In the genomic region with DNA sequence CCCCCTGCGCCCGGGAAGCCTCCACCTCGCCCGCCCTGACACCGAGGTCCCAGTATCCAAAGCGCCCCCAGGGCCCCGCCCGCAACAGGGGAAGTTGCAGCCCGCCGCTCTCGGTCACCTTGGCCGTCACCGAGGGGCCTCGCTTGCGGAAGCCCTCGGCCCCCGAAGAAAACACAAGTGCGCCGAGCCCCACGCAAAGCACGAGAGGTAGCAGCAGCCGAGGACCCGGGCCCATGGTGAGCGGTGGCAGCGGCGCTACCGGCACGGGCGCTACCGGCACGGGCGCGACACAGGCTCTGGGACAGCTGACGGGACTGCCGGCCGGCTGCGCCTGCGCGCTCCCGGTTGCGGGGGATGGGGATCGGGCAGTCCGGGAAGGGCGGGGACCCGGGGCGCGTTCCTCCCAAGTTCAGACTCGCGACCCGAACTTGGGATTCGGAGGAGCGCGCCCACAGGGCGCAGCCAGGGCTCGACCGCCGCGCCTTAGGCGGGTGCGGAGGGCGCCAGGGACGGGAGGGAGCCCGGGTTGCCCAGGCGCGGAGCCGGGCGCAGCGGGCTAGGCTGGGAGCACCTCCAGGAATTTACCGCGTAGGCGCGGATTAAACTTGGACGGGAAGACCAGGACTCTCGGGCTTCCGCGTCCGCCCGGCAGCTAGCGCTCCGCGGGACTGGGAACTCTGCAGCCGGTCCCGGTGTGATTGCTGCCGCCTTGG, we compare ENCODE assay signal across 1 cellular context.
TF ChIP-seq lines count a peak whose summit lies in the region.

A gene (minus strand): TSS at position 335 of the 713 bp plus-strand sequence. CDS start 100 bp downstream, at position 235.

TF ChIP-seq in K562, 482 proteins besides CTCF, POLR2A, EP300 and RAD21 (continued from another document):
- TF ChIP-seq, protein P1, sequence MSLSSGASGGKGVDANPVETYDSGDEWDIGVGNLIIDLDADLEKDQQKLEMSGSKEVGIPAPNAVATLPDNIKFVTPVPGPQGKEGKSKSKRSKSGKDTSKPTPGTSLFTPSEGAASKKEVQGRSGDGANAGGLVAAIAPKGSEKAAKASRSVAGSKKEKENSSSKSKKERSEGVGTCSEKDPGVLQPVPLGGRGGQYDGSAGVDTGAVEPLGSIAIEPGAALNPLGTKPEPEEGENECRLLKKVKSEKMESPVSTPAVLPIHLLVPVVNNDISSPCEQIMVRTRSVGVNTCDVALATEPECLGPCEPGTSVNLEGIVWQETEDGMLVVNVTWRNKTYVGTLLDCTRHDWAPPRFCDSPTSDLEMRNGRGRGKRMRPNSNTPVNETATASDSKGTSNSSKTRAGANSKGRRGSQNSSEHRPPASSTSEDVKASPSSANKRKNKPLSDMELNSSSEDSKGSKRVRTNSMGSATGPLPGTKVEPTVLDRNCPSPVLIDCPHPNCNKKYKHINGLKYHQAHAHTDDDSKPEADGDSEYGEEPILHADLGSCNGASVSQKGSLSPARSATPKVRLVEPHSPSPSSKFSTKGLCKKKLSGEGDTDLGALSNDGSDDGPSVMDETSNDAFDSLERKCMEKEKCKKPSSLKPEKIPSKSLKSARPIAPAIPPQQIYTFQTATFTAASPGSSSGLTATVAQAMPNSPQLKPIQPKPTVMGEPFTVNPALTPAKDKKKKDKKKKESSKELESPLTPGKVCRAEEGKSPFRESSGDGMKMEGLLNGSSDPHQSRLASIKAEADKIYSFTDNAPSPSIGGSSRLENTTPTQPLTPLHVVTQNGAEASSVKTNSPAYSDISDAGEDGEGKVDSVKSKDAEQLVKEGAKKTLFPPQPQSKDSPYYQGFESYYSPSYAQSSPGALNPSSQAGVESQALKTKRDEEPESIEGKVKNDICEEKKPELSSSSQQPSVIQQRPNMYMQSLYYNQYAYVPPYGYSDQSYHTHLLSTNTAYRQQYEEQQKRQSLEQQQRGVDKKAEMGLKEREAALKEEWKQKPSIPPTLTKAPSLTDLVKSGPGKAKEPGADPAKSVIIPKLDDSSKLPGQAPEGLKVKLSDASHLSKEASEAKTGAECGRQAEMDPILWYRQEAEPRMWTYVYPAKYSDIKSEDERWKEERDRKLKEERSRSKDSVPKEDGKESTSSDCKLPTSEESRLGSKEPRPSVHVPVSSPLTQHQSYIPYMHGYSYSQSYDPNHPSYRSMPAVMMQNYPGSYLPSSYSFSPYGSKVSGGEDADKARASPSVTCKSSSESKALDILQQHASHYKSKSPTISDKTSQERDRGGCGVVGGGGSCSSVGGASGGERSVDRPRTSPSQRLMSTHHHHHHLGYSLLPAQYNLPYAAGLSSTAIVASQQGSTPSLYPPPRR (CRISPR knock-in tag; IDR thresholded peaks at IDR 0.05; ENCODE audit: borderline replicate concordance) = no peak
- TF ChIP-seq, protein P2, sequence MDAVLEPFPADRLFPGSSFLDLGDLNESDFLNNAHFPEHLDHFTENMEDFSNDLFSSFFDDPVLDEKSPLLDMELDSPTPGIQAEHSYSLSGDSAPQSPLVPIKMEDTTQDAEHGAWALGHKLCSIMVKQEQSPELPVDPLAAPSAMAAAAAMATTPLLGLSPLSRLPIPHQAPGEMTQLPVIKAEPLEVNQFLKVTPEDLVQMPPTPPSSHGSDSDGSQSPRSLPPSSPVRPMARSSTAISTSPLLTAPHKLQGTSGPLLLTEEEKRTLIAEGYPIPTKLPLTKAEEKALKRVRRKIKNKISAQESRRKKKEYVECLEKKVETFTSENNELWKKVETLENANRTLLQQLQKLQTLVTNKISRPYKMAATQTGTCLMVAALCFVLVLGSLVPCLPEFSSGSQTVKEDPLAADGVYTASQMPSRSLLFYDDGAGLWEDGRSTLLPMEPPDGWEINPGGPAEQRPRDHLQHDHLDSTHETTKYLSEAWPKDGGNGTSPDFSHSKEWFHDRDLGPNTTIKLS (IDR thresholded peaks at IDR 0.05; ENCODE audit: borderline replicate concordance, low read depth) = no peak
- TF ChIP-seq TCF7L2 (IDR thresholded peaks at IDR 0.05; ENCODE audit: low read depth, low read length) (no peak), RFX1 (IDR thresholded peaks at IDR 0.05) (no peak), ZNF263 (CRISPR knock-in tag; IDR thresholded peaks at IDR 0.05; ENCODE audit: borderline replicate concordance) (no peak), ZEB2 (IDR thresholded peaks at IDR 0.05) (no peak), ELF1 (tag; IDR thresholded peaks at IDR 0.05) (peak; percentile 36; the same call in 1 of the 2 replicates), MTA1 (IDR thresholded peaks at IDR 0.05; ENCODE audit: borderline replicate concordance) (no peak), SMARCA4 (IDR thresholded peaks at IDR 0.05) (no peak), KHSRP (IDR thresholded peaks at IDR 0.05) (no peak), ZNF124 (CRISPR knock-in tag; IDR thresholded peaks at IDR 0.05) (no peak), ZNF780A (CRISPR knock-in tag; IDR thresholded peaks at IDR 0.05) (no peak), DNMT1 (IDR thresholded peaks at IDR 0.05) (no peak), NBN (IDR thresholded peaks at IDR 0.05; ENCODE audit: low read depth) (no peak), C11orf30 (IDR thresholded peaks at IDR 0.05; ENCODE audit: low read depth) (no peak), ZNF561 (CRISPR knock-in tag; conservative IDR thresholded peaks at IDR 0.05) (no peak), SMARCB1 (IDR thresholded peaks at IDR 0.05; ENCODE audit: insufficient read length, low read depth) (no peak), TCF7 (IDR thresholded peaks at IDR 0.05; ENCODE audit: borderline replicate concordance) (no peak), ESRRA (IDR thresholded peaks at IDR 0.05; ENCODE audit: borderline replicate concordance, low read depth) (peak; percentile 86), HOXB6 (CRISPR knock-in tag; IDR thresholded peaks at IDR 0.05; ENCODE audit: borderline replicate concordance) (no peak), CAMTA2 (CRISPR knock-in tag; conservative IDR thresholded peaks at IDR 0.05) (no peak), STAT5B (CRISPR knock-in tag; IDR thresholded peaks at IDR 0.05) (no peak), CHD1 (IDR thresholded peaks at IDR 0.05; ENCODE audit: low read length) (no peak), U2AF2 (optimal IDR thresholded peaks at IDR 0.05; ENCODE audit: low read depth, low read length) (no peak), CXXC5 (CRISPR knock-in tag; IDR thresholded peaks at IDR 0.05) (peak; percentile 57), SMAD2 (IDR thresholded peaks at IDR 0.05; ENCODE audit: low read depth, low read length) (no peak), ZKSCAN1 (IDR thresholded peaks at IDR 0.05; ENCODE audit: low read depth, low read length) (no peak), GTF2F1 (IDR thresholded peaks at IDR 0.05; ENCODE audit: low read depth, low read length) (no peak), NFXL1 (CRISPR knock-in tag; IDR thresholded peaks at IDR 0.05) (no peak), FOXA1 (IDR thresholded peaks at IDR 0.05; ENCODE audit: borderline replicate concordance) (no peak), RB1 (IDR thresholded peaks at IDR 0.05; ENCODE audit: low read depth) (peak; percentile 19; the same call in 1 of the 2 replicates), HMGN3 (IDR thresholded peaks at IDR 0.05; ENCODE audit: borderline replicate concordance, extremely low read depth, insufficient read length, low read depth, low read length) (no peak)
- TF ChIP-seq, protein P3, sequence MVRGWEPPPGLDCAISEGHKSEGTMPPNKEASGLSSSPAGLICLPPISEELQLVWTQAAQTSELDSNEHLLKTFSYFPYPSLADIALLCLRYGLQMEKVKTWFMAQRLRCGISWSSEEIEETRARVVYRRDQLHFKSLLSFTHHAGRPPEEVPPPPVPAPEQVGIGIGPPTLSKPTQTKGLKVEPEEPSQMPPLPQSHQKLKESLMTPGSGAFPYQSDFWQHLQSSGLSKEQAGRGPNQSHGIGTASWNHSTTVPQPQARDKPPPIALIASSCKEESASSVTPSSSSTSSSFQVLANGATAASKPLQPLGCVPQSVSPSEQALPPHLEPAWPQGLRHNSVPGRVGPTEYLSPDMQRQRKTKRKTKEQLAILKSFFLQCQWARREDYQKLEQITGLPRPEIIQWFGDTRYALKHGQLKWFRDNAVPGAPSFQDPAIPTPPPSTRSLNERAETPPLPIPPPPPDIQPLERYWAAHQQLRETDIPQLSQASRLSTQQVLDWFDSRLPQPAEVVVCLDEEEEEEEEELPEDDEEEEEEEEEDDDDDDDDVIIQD (CRISPR knock-in tag; IDR thresholded peaks at IDR 0.05) = no peak
- TF ChIP-seq, protein P4, sequence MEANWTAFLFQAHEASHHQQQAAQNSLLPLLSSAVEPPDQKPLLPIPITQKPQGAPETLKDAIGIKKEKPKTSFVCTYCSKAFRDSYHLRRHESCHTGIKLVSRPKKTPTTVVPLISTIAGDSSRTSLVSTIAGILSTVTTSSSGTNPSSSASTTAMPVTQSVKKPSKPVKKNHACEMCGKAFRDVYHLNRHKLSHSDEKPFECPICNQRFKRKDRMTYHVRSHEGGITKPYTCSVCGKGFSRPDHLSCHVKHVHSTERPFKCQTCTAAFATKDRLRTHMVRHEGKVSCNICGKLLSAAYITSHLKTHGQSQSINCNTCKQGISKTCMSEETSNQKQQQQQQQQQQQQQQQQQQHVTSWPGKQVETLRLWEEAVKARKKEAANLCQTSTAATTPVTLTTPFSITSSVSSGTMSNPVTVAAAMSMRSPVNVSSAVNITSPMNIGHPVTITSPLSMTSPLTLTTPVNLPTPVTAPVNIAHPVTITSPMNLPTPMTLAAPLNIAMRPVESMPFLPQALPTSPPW (CRISPR knock-in tag; IDR thresholded peaks at IDR 0.05) = peak; percentile 76
- TF ChIP-seq, protein P5, sequence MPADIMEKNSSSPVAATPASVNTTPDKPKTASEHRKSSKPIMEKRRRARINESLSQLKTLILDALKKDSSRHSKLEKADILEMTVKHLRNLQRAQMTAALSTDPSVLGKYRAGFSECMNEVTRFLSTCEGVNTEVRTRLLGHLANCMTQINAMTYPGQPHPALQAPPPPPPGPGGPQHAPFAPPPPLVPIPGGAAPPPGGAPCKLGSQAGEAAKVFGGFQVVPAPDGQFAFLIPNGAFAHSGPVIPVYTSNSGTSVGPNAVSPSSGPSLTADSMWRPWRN (IDR thresholded peaks at IDR 0.05; ENCODE audit: low read depth) = no peak
- TF ChIP-seq, protein P6, sequence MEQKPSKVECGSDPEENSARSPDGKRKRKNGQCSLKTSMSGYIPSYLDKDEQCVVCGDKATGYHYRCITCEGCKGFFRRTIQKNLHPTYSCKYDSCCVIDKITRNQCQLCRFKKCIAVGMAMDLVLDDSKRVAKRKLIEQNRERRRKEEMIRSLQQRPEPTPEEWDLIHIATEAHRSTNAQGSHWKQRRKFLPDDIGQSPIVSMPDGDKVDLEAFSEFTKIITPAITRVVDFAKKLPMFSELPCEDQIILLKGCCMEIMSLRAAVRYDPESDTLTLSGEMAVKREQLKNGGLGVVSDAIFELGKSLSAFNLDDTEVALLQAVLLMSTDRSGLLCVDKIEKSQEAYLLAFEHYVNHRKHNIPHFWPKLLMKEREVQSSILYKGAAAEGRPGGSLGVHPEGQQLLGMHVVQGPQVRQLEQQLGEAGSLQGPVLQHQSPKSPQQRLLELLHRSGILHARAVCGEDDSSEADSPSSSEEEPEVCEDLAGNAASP (IDR thresholded peaks at IDR 0.05) = no peak
- TF ChIP-seq, protein P7, sequence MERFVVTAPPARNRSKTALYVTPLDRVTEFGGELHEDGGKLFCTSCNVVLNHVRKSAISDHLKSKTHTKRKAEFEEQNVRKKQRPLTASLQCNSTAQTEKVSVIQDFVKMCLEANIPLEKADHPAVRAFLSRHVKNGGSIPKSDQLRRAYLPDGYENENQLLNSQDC (CRISPR knock-in tag; IDR thresholded peaks at IDR 0.05) = no peak
